ENCODE assay signal across 1 cellular context in genomic region chr12:121816925-121817647, GRCh38.
TF ChIP-seq lines count a peak whose summit lies in the region.

No MANE protein-coding gene starts in this region.

TF ChIP-seq in GM12878, 131 proteins besides CTCF, POLR2A, EP300 and RAD21:
- TF ChIP-seq MXI1 (IDR thresholded peaks at IDR 0.05; ENCODE audit: low read depth, low read length): no peak
- no peak for TF ChIP-seq ZBTB11 (CRISPR knock-in tag; IDR thresholded peaks at IDR 0.05)
- TF ChIP-seq SMARCA5 (IDR thresholded peaks at IDR 0.05): no peak
- TF ChIP-seq EGR1 (IDR thresholded peaks at IDR 0.05; ENCODE audit: borderline replicate concordance in 1 of 2, low read depth in 2 of 2, low read length in 2 of 2): no peak
- no peak for TF ChIP-seq ZBTB40 (IDR thresholded peaks at IDR 0.05; ENCODE audit: borderline replicate concordance)
- no peak for TF ChIP-seq RCOR1 (conservative IDR thresholded peaks at IDR 0.05; ENCODE audit: low read depth, low read length)
- no peak for TF ChIP-seq RELB (IDR thresholded peaks at IDR 0.05; ENCODE audit: low read depth)
- no peak for TF ChIP-seq PBX3 (IDR thresholded peaks at IDR 0.05; ENCODE audit: insufficient replicate concordance, low read depth, low read length)
- TF ChIP-seq USF2 (IDR thresholded peaks at IDR 0.05; ENCODE audit: borderline replicate concordance, low read depth, low read length): no peak
- no peak for TF ChIP-seq HDAC6 (IDR thresholded peaks at IDR 0.05; ENCODE audit: unreplicated experiment)
- no peak for TF ChIP-seq SREBF2 (IDR thresholded peaks at IDR 0.05; ENCODE audit: low read length)
- no peak for TF ChIP-seq BHLHE40 (IDR thresholded peaks at IDR 0.05; ENCODE audit: borderline replicate concordance in 1 of 2, low read depth in 2 of 2, low read length in 1 of 2)
- TF ChIP-seq STAT1 (conservative IDR thresholded peaks at IDR 0.05): no peak
- no peak for TF ChIP-seq CHD2 (IDR thresholded peaks at IDR 0.05; ENCODE audit: borderline replicate concordance, low read depth, low read length)
- TF ChIP-seq USF1 (IDR thresholded peaks at IDR 0.05; ENCODE audit: borderline replicate concordance, extremely low read length, insufficient read depth, low read depth, low read length): no peak
- no peak for TF ChIP-seq HDAC2 (IDR thresholded peaks at IDR 0.05)
- no peak for TF ChIP-seq TARDBP (IDR thresholded peaks at IDR 0.05; ENCODE audit: borderline replicate concordance)
- no peak for TF ChIP-seq TAF1 (IDR thresholded peaks at IDR 0.05; ENCODE audit: borderline replicate concordance, low read depth, low read length)
- TF ChIP-seq PAX8 (IDR thresholded peaks at IDR 0.05): no peak
- no peak for TF ChIP-seq PAX5 (IDR thresholded peaks at IDR 0.05; ENCODE audit: borderline replicate concordance, low read depth, low read length)
